ENCODE assay signal across 13 cellular contexts in genomic region chr9:112038017-112038408, GRCh38.
A peak's percentile ranks its signal among the peaks of the same experiment; 100 is the strongest.
DNase-seq lines count a peak whose midpoint lies in the region; TF ChIP-seq lines count a peak whose summit lies in the region.
"Had no signal": no experiment of that assay in that cellular context is flagged by ENCODE, and none has a peak within 500 bp of the region (broad histone marks: within the 10 kb centered on the region; RNA-seq: fewer than 3 reads in every experiment).

No MANE protein-coding gene starts in this region.

- no peak overlapping the region for H2BK5ac ChIP-seq in neuronal stem cell (ENCODE audit: low read length)

- no peak overlapping the region for H3K14ac ChIP-seq in neuronal stem cell (ENCODE audit: low read length)

- peak overlapping the region; percentile 98 for H3K27ac ChIP-seq in OCI-LY3 (ENCODE audit: low read length)
- H3K27ac ChIP-seq in neuronal stem cell (replicated peaks; ENCODE audit: low read length): no peak overlapping the region
- H3K27ac ChIP-seq in sigmoid colon: no peak overlapping the region
- H3K27ac ChIP-seq: SK-N-MC had no signal

- H4K20me1 ChIP-seq in OCI-LY3 (ENCODE audit: insufficient read depth, low read length): no peaks in the 10 kb centered on the region

- H4K91ac ChIP-seq in neuronal stem cell (ENCODE audit: low read depth, low read length, poor library complexity): no peak overlapping the region

- H3K9me3 ChIP-seq in OCI-LY3 (ENCODE audit: insufficient read depth, low read length): no peaks in the 10 kb centered on the region
- no peaks in the 10 kb centered on the region for H3K9me3 ChIP-seq in neuronal stem cell (replicated peaks in 1 of 2; ENCODE audit: control insufficient read depth in 2 of 2, insufficient read depth in 1 of 2, low read depth in 1 of 2, low read length in 2 of 2)
- no peaks in the 10 kb centered on the region for H3K9me3 ChIP-seq in sigmoid colon
- H3K9me3 ChIP-seq: BE2C, MG63 had no signal

- H3K79me2 ChIP-seq in OCI-LY3 (ENCODE audit: low read length): no peaks in the 10 kb centered on the region

- TF ChIP-seq POLR2A in lower leg skin (IDR thresholded peaks at IDR 0.05): no peak
- TF ChIP-seq POLR2A in sigmoid colon (IDR thresholded peaks at IDR 0.05): no peak

- H3K23ac ChIP-seq in neuronal stem cell (ENCODE audit: low read depth, low read length, poor library complexity): no peak overlapping the region

- H3K4me3 Mint-ChIP-seq in activated naive CD4-positive, alpha-beta T cell treated with anti-CD3 and anti-CD28 coated beads, Interleukin-2, amount 50 U/mL, for 24 hours: peak overlapping the region; percentile 31

- peaks cover 54% of the 10 kb centered on the region for H3K4me1 Mint-ChIP-seq in activated naive CD4-positive, alpha-beta T cell treated with anti-CD3 and anti-CD28 coated beads, Interleukin-2, amount 50 U/mL, for 24 hours

- H2BK15ac ChIP-seq in neuronal stem cell (ENCODE audit: low read length): no peak overlapping the region

- H3K9me3 Mint-ChIP-seq in activated naive CD4-positive, alpha-beta T cell treated with anti-CD3 and anti-CD28 coated beads, Interleukin-2, amount 50 U/mL, for 24 hours: no peaks in the 10 kb centered on the region

- H3K79me1 ChIP-seq in neuronal stem cell (ENCODE audit: low read depth, low read length): no peaks in the 10 kb centered on the region

- no peak for TF ChIP-seq CTCF in OCI-LY3 (IDR thresholded peaks at IDR 0.05; ENCODE audit: low read depth, low read length)
- TF ChIP-seq CTCF in lower leg skin (IDR thresholded peaks at IDR 0.05): no peak
- no peak for TF ChIP-seq CTCF in sigmoid colon (IDR thresholded peaks at IDR 0.05)

- H3K4me2 ChIP-seq in OCI-LY3 (ENCODE audit: low read length) (peak overlapping the region; percentile 65), neuronal stem cell (ENCODE audit: insufficient read depth, low read length, poor library complexity, severe bottlenecking) (no peak overlapping the region)

- H2AK5ac ChIP-seq in neuronal stem cell (ENCODE audit: low read depth, low read length): no peak overlapping the region

- DNase-seq in activated naive CD4-positive, alpha-beta T cell treated with anti-CD3 and anti-CD28 coated beads, Interleukin-2, amount 50 U/mL, for 16 hours: no peak
- peak; percentile 49 for DNase-seq in cerebellar cortex (ENCODE audit: low spot score)
- DNase-seq in NCI-H2227 treated with DMSO at 0.1 percent for 48 hours (lab: John Stamatoyannopoulos, UW): no peak
- DNase-seq in neuronal stem cell (ENCODE audit: low spot score): no peak
- no peak for DNase-seq in lower leg skin (ENCODE audit: low spot score in 2 of 2)
- DNase-seq in sigmoid colon: no peak
- DNase-seq: BE2C, caudate nucleus, NCI-H510A had no signal

- no peak overlapping the region for H2BK120ac ChIP-seq in neuronal stem cell (ENCODE audit: low read depth, low read length)

- no CpG with 5 or more reads among the region's 2 CpGs for WGBS in neuronal stem cell (ENCODE audit: extremely low coverage in 2 of 2, insufficient read length in 2 of 2, insufficient replicate concordance in 1 of 2), 2 donors
- WGBS in lower leg skin, 2 donors: 83 to 84% methylated on average over 2 of the region's 2 CpGs
- WGBS in sigmoid colon, 2 donors: 42 to 79% methylated on average over 2 of the region's 2 CpGs

- H3K27me3 ChIP-seq in OCI-LY3 (ENCODE audit: low read depth, low read length): no peaks in the 10 kb centered on the region
- no peaks in the 10 kb centered on the region for H3K27me3 ChIP-seq in neuronal stem cell (ENCODE audit: control insufficient read depth in 3 of 3, insufficient read depth in 3 of 3, low read depth in 1 of 3, low read length in 3 of 3)
- no peaks in the 10 kb centered on the region for H3K27me3 ChIP-seq in sigmoid colon
- H3K27me3 ChIP-seq: BE2C, MG63 had no signal

- H3K9ac ChIP-seq in OCI-LY3 (ENCODE audit: low read length) (peak overlapping the region; percentile 62), neuronal stem cell (ENCODE audit: low read depth, low read length, poor library complexity) (no peak overlapping the region)

- no peaks in the 10 kb centered on the region for H3K27me3 Mint-ChIP-seq in activated naive CD4-positive, alpha-beta T cell treated with anti-CD3 and anti-CD28 coated beads, Interleukin-2, amount 50 U/mL, for 24 hours

- no peak overlapping the region for H3K4ac ChIP-seq in neuronal stem cell (ENCODE audit: low read length)

- peaks cover 11% of the 10 kb centered on the region for H3K36me3 Mint-ChIP-seq in activated naive CD4-positive, alpha-beta T cell treated with anti-CD3 and anti-CD28 coated beads, Interleukin-2, amount 50 U/mL, for 24 hours

- H3K18ac ChIP-seq in neuronal stem cell (ENCODE audit: low read length): no peak overlapping the region

- H4K8ac ChIP-seq in neuronal stem cell (ENCODE audit: low read depth, low read length): no peak overlapping the region

- peaks cover 84% of the 10 kb centered on the region for H3K4me1 ChIP-seq in OCI-LY3 (ENCODE audit: low read length)
- peaks cover 3 to 14% of the 10 kb centered on the region in 2 donors for H3K4me1 ChIP-seq in neuronal stem cell (ENCODE audit: control insufficient read depth in 2 of 2, insufficient read depth in 1 of 2, low read depth in 1 of 2, low read length in 2 of 2)
- peaks cover 0 to 26% (median 15%) of the 10 kb centered on the region in 4 donors for H3K4me1 ChIP-seq in sigmoid colon
- H3K4me1 ChIP-seq: BE2C had no signal

- H3K36me3 ChIP-seq in OCI-LY3 (replicated peaks; ENCODE audit: low read depth, low read length) (peaks cover 8% of the 10 kb centered on the region), neuronal stem cell (replicated peaks in 1 of 2; ENCODE audit: control insufficient read depth in 2 of 2, insufficient read depth in 2 of 2, low read length in 2 of 2) (no peaks in the 10 kb centered on the region), sigmoid colon (no peaks in the 10 kb centered on the region)
- H3K36me3 ChIP-seq: BE2C, MG63 had no signal

- no peak overlapping the region for H2AFZ ChIP-seq in OCI-LY3 (ENCODE audit: low read depth, low read length)
- no peak overlapping the region for H2AFZ ChIP-seq in neuronal stem cell (ENCODE audit: low read length)

- intact Hi-C loops in lower leg skin (cut with DNase I; ENCODE audit: low total_unique reads) (no loop called here), sigmoid colon (cut with DNase I) (loop anchor here (10.0 kb wide), 1 partner anchor 57 kb away; no protein-coding TSS in a partner anchor)

- TF ChIP-seq EP300 in sigmoid colon (IDR thresholded peaks at IDR 0.05): no peak

- no peak overlapping the region for H3K27ac Mint-ChIP-seq in activated naive CD4-positive, alpha-beta T cell treated with anti-CD3 and anti-CD28 coated beads, Interleukin-2, amount 50 U/mL, for 24 hours

- H2BK12ac ChIP-seq in neuronal stem cell (ENCODE audit: low read length): no peak overlapping the region

- H3K4me3 ChIP-seq in OCI-LY3 (ENCODE audit: low read length) (peak overlapping the region; percentile 8; the same call in 1 of the 2 replicates), neuronal stem cell (ENCODE audit: low read length in 2 of 2) (no peak overlapping the region), lower leg skin (ENCODE audit: low read depth, poor library complexity, severe bottlenecking) (no peak overlapping the region), sigmoid colon (no peak overlapping the region)
- H3K4me3 ChIP-seq: MG63, SK-N-MC had no signal
